25 cellular contexts compared by ENCODE assay signal in the genomic region with DNA sequence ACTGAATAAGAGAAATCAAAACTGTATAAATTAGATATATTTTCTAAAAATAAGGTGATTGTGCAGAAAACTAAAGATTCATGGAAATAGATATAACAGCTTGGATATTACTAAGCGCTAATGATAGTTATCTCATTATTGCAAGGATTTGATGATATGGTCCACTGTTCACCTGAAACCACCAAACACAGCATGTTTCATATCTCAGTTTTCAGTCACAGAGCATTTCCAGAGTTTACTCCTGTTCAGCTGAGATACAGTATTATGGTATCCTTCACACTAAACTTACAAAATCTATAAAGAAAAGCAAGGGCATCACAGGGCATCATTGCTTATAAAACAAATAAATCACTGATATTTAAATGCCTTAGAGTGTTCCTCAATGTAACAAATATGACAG.
"Had no signal": no experiment of that assay in that cellular context is flagged by ENCODE, and none has a peak within 500 bp of the region (broad histone marks: within the 10 kb centered on the region; RNA-seq: fewer than 3 reads in every experiment).

No MANE protein-coding gene starts in this region.

- H3K27ac Mint-ChIP-seq: activated CD4-positive, alpha-beta memory T cell treated with anti-CD3 and anti-CD28 coated beads, Interleukin-2, amount 10 ng/mL, durations not matched to agents 7 days and 5 days; activated CD4-positive, alpha-beta T cell treated with anti-CD3 and anti-CD28 coated beads, Interleukin-2, amount 10 ng/mL, durations not matched to agents 24 days and 14 days; activated naive CD4-positive, alpha-beta T cell treated with anti-CD3 and anti-CD28 coated beads, Interleukin-2, amount 10 ng/mL, durations not matched to agents 7 days and 5 days; activated T-cell treated with anti-CD3 and anti-CD28 coated beads, Interleukin-2, amount 50 U/mL, for 72 hours; mesothelial cell of epicardium; natural killer cell; type B pancreatic cell had no signal

- H3K4me3 ChIP-seq: colonic mucosa, gastroesophageal sphincter, prostate gland, thoracic aorta, vagina had no signal

- H3K4me1 Mint-ChIP-seq: activated CD4-positive, alpha-beta memory T cell treated with anti-CD3 and anti-CD28 coated beads, Interleukin-2, amount 10 ng/mL, durations not matched to agents 7 days and 5 days; activated CD4-positive, alpha-beta T cell treated with anti-CD3 and anti-CD28 coated beads, Interleukin-2, amount 10 ng/mL, durations not matched to agents 24 days and 14 days; activated naive CD4-positive, alpha-beta T cell treated with anti-CD3 and anti-CD28 coated beads, Interleukin-2, amount 10 ng/mL, durations not matched to agents 7 days and 5 days; mesothelial cell of epicardium; natural killer cell had no signal

- H3K27me3 Mint-ChIP-seq: activated CD4-positive, alpha-beta memory T cell treated with anti-CD3 and anti-CD28 coated beads, Interleukin-2, amount 10 ng/mL, durations not matched to agents 7 days and 5 days; activated CD4-positive, alpha-beta T cell treated with anti-CD3 and anti-CD28 coated beads, Interleukin-2, amount 10 ng/mL, durations not matched to agents 24 days and 14 days; activated naive CD4-positive, alpha-beta T cell treated with anti-CD3 and anti-CD28 coated beads, Interleukin-2, amount 10 ng/mL, durations not matched to agents 7 days and 5 days; type B pancreatic cell had no signal

- H3K27ac ChIP-seq: colonic mucosa, epithelial cell of prostate, gastroesophageal sphincter, prostate gland, thoracic aorta, vagina, VCaP had no signal

- H3K36me3 Mint-ChIP-seq: activated naive CD4-positive, alpha-beta T cell treated with anti-CD3 and anti-CD28 coated beads, Interleukin-2, amount 10 ng/mL, durations not matched to agents 7 days and 5 days; mesothelial cell of epicardium; natural killer cell; type B pancreatic cell had no signal

- H3K4me3 Mint-ChIP-seq: activated CD4-positive, alpha-beta memory T cell treated with anti-CD3 and anti-CD28 coated beads, Interleukin-2, amount 10 ng/mL, durations not matched to agents 7 days and 5 days; activated CD4-positive, alpha-beta T cell treated with anti-CD3 and anti-CD28 coated beads, Interleukin-2, amount 10 ng/mL, durations not matched to agents 24 days and 14 days; activated naive CD4-positive, alpha-beta T cell treated with anti-CD3 and anti-CD28 coated beads, Interleukin-2, amount 10 ng/mL, durations not matched to agents 7 days and 5 days; activated T-cell treated with anti-CD3 and anti-CD28 coated beads, Interleukin-2, amount 50 U/mL, for 72 hours; mesothelial cell of epicardium; natural killer cell; type B pancreatic cell had no signal

- H3K9me3 Mint-ChIP-seq: activated CD4-positive, alpha-beta T cell treated with anti-CD3 and anti-CD28 coated beads, Interleukin-2, amount 10 ng/mL, durations not matched to agents 24 days and 14 days; activated naive CD4-positive, alpha-beta T cell treated with anti-CD3 and anti-CD28 coated beads, Interleukin-2, amount 10 ng/mL, durations not matched to agents 7 days and 5 days had no signal

- FAIRE-seq: bronchial epithelial cell, islet of Langerhans had no signal

- DNase-seq: activated CD4-positive, alpha-beta memory T cell treated with anti-CD3 and anti-CD28 coated beads, Interleukin-2, amount 10 ng/mL, durations not matched to agents 7 days and 5 days; activated CD4-positive, alpha-beta T cell treated with anti-CD3 and anti-CD28 coated beads, Interleukin-2, amount 10 ng/mL, durations not matched to agents 24 days and 14 days; activated effector memory CD4-positive, alpha-beta T cell treated with anti-CD3 and anti-CD28 coated beads, Interleukin-2, amount 50 U/mL, for 16 hours; activated naive CD4-positive, alpha-beta T cell treated with anti-CD3 and anti-CD28 coated beads, Interleukin-2, amount 10 ng/mL, durations not matched to agents 7 days and 5 days; activated T-cell treated with anti-CD3 and anti-CD28 coated beads, Interleukin-2, amount 50 U/mL, for 72 hours; amygdala; colonic mucosa; head of caudate nucleus; left ventricle myocardium superior; mammary epithelial cell; natural killer cell; stimulated activated CD4-positive, alpha-beta T cell treated with anti-CD3 and anti-CD28 coated beads, Interleukin-2, amount 100 ng/mL, for 48 hours; stimulated activated CD8-positive, alpha-beta memory T cell treated with anti-CD3 and anti-CD28 coated beads, Interleukin-4, amount 100 ng/mL, for 48 hours; stimulated activated naive CD4-positive, alpha-beta T cell had no signal

- ATAC-seq: activated CD4-positive, CD25-positive, alpha-beta regulatory T cell treated with anti-CD3 and anti-CD28 coated beads, Interleukin-2, amount 50 U/mL, for 24 hours; activated T-cell treated with anti-CD3 and anti-CD28 coated beads, Interleukin-2, amount 50 U/mL, for 72 hours; gastroesophageal sphincter; left ventricle myocardium superior; natural killer cell had no signal
